Comparison of ENCODE assay signal across 20 cellular contexts in genomic region chr3:52341123-52341522, GRCh38. TPM values are rescaled to one million over a fixed set of nuclear protein-coding genes. Genes with fewer than 3 reads are reported as not detected.
DNase-seq lines count a peak whose midpoint lies in the region; ATAC-seq and TF ChIP-seq lines count a peak whose summit lies in the region.
"Had no signal": no experiment of that assay in that cellular context is flagged by ENCODE, and none has a peak within 500 bp of the region (broad histone marks: within the 10 kb centered on the region; RNA-seq: fewer than 3 reads in every experiment).

No MANE protein-coding gene starts in this region.

- no peak for TF ChIP-seq CTCF in DND-41 (IDR thresholded peaks at IDR 0.05; ENCODE audit: borderline replicate concordance, extremely low read depth, low read length, poor library complexity, severe bottlenecking)
- TF ChIP-seq CTCF in osteoblast (IDR thresholded peaks at IDR 0.05; ENCODE audit: extremely low read depth, low read depth, low read length) = no peak
- TF ChIP-seq CTCF in GM10248 (IDR thresholded peaks at IDR 0.05; ENCODE audit: control extremely low read depth, extremely low read depth, low read depth, missing control alignments) = no peak

- DNase-seq in DND-41 (peak; percentile 12), MV-4-11 (lab: John Stamatoyannopoulos, UW) (peak; percentile 88), SIG-M5 treated with dmso at 0.1 percent for 504 hours (lab: John Stamatoyannopoulos, UW; ENCODE audit: unreplicated experiment) (peak; percentile 95), osteoblast (ENCODE audit: insufficient read length, low spot score, missing footprints) (peak; percentile 52), GM10248 (ENCODE audit: extremely low spot score) (no peak)
- DNase-seq in activated effector memory CD4-positive, alpha-beta T cell treated with Interleukin-2 at 50 U/mL for 16 hours = no peak
- DNase-seq in stimulated activated CD4-positive, alpha-beta T cell treated with anti-CD3 and anti-CD28 coated beads, Interleukin-12 subunit alpha, Interleukin-12 subunit beta, amount 100 ng/mL, for 4 hours = no peak
- DNase-seq: Caco-2; CD4-positive, alpha-beta T cell; DMS153; GOT3; IMR-90; Karpas-422; NCI-H187 treated with DMSO at 0.1 percent for 48 hours; NCI-H2227 treated with DMSO at 0.1 percent for 48 hours; NCI-H524; NCI-H82; SHP77; T-helper 2 cell had no signal

- H3K9me3 ChIP-seq in DND-41 (ENCODE audit: insufficient read depth, low read length, severe bottlenecking) (no peaks in the 10 kb centered on the region), osteoblast (ENCODE audit: low read depth, low read length) (no peaks in the 10 kb centered on the region)
- H3K9me3 ChIP-seq: Caco-2 had no signal

- no peaks in the 10 kb centered on the region for H3K36me3 ChIP-seq in DND-41 (ENCODE audit: insufficient read depth, low read length)
- no peaks in the 10 kb centered on the region for H3K36me3 ChIP-seq in osteoblast (ENCODE audit: insufficient read depth, low read length)

- no peaks in the 10 kb centered on the region for H3K4me1 ChIP-seq in DND-41 (ENCODE audit: insufficient read depth, low read length)
- H3K4me1 ChIP-seq in osteoblast (ENCODE audit: insufficient read depth, low read length) = peaks cover 12% of the 10 kb centered on the region
- H3K4me1 ChIP-seq: Caco-2 had no signal

- 0 out of 3 replicates have a peak, but pooled peaks have one; percentile 43 for ATAC-seq in DND-41 (ENCODE audit: insufficient read depth, low read depth)
- ATAC-seq: HCT116 had no signal

- POLR2A ChIA-PET in GM10248 (lab: Yijun Ruan, JAX) = no interaction called here

- no peaks in the 10 kb centered on the region for H3K79me2 ChIP-seq in DND-41 (ENCODE audit: insufficient read depth, low read length)
- no peaks in the 10 kb centered on the region for H3K79me2 ChIP-seq in osteoblast (ENCODE audit: insufficient read depth, low read length)

- no peak overlapping the region for H3K27ac ChIP-seq in DND-41 (ENCODE audit: low read length)
- H3K27ac ChIP-seq in osteoblast (ENCODE audit: low read depth, low read length) = no peak overlapping the region

- H3K9ac ChIP-seq in DND-41 (ENCODE audit: low read depth, low read length) = no peak overlapping the region

- CTCF ChIA-PET in GM10248 (lab: Yijun Ruan, JAX) = interaction anchor here (1.3 to 10.6 kb wide), 6 partner anchors 12 to 120 kb away, joined by 3 to 290 read pairs (median 49); partner anchors contain the start of genes GLYCTK and TLR9

- H3K4me2 ChIP-seq in DND-41 (ENCODE audit: insufficient read depth, low read length) (no peak overlapping the region), osteoblast (ENCODE audit: insufficient read depth, low read length) (no peak overlapping the region)

- H2AFZ ChIP-seq in DND-41 (ENCODE audit: low read depth, low read length) (no peak overlapping the region), osteoblast (ENCODE audit: low read length) (no peak overlapping the region)

- H4K20me1 ChIP-seq in DND-41 (ENCODE audit: insufficient read depth, low read length) (no peaks in the 10 kb centered on the region), osteoblast (ENCODE audit: insufficient read depth, low read length) (peaks cover 2% of the 10 kb centered on the region)

- H3K4me3 ChIP-seq in DND-41 (ENCODE audit: low read depth in 1 of 2, low read length in 2 of 2) = no peak overlapping the region
- H3K4me3 ChIP-seq in osteoblast (ENCODE audit: insufficient read depth, low read length) = no peak overlapping the region

- no peaks in the 10 kb centered on the region for H3K27me3 ChIP-seq in DND-41 (ENCODE audit: insufficient read depth, low read length, poor library complexity)
- no peaks in the 10 kb centered on the region for H3K27me3 ChIP-seq in osteoblast (ENCODE audit: insufficient read depth, low read length)

RNA-seq across cellular contexts. Expression of gene DNAH1, which starts 25.0 kb away (rescaled TPM):
- 8.0 and 8.7 TPM in 2 replicates for total RNA-seq in osteoblast

RNA-seq across cellular contexts. Expression of gene GLYCTK, which starts 53.5 kb away (rescaled TPM):
- 13.8 and 15.0 TPM in 2 replicates for total RNA-seq in osteoblast

Comparison
In these comparisons a context has a peak if more than half of its experiments do, and no peak if none do; other contexts are left out.
1. DNase-seq: peak in DND-41 (single experiment), MV-4-11 (single experiment), SIG-M5 treated with dmso at 0.1 percent for 504 hours (single experiment) and osteoblast (single experiment); none in activated effector memory CD4-positive, alpha-beta T cell treated with Interleukin-2 at 50 U/mL for 16 hours (single experiment), stimulated activated CD4-positive, alpha-beta T cell treated with anti-CD3 and anti-CD28 coated beads, Interleukin-12 subunit alpha, Interleukin-12 subunit beta, amount 100 ng/mL, for 4 hours (single experiment) and GM10248 (single experiment).